In genomic region chr16:71412270-71413160, GRCh38 we compare ENCODE assay signal across 8 cellular contexts. TPM values are rescaled to one million over a fixed set of nuclear protein-coding genes. Genes with fewer than 3 reads are reported as not detected.
DNase-seq lines count a peak whose midpoint lies in the region; ATAC-seq and TF ChIP-seq lines count a peak whose summit lies in the region.

No MANE protein-coding gene starts in this region.

- no peak overlapping the region for H3K4me3 Mint-ChIP-seq in chondrocyte (ENCODE audit: unreplicated experiment)

- H3K36me3 Mint-ChIP-seq in chondrocyte (ENCODE audit: low read depth): no peaks in the 10 kb centered on the region

- TF ChIP-seq CTCF in chondrocyte (IDR thresholded peaks at IDR 0.05): peak; percentile 92

- peak; percentile 92 for DNase-seq in DMS 273 (lab: John Stamatoyannopoulos, UW; ENCODE audit: unreplicated experiment)
- DNase-seq in NCI-H345 treated with DMSO at 0.1 percent for 48 hours (lab: John Stamatoyannopoulos, UW; ENCODE audit: unreplicated experiment): peak; percentile 39
- DNase-seq in activated CD4-positive, alpha-beta T cell treated with anti-CD3 and anti-CD28 coated beads for 24 hours (ENCODE audit: low read depth in 2 of 2): peak; percentile 56 to 69
- DNase-seq in chondrocyte (ENCODE audit: low spot score): no peak
- peak; percentile 84 for DNase-seq in kidney tubule cell (ENCODE audit: low spot score)
- peak; percentile 61 for DNase-seq in stimulated activated CD4-positive, alpha-beta T cell treated with anti-CD3 and anti-CD28 coated beads, Interleukin-1b, Interleukin-23, amount 100 ng/mL, for 48 hours

- no peak overlapping the region for H3K27ac Mint-ChIP-seq in chondrocyte (ENCODE audit: unreplicated experiment)

- peaks cover 5% of the 10 kb centered on the region for H3K4me1 Mint-ChIP-seq in chondrocyte (ENCODE audit: low read depth)

- ATAC-seq in HG02678 (IDR thresholded peaks at IDR 0.05; ENCODE audit: unreplicated experiment) (peak; percentile 51), HG03460 (IDR thresholded peaks at IDR 0.05; ENCODE audit: unreplicated experiment) (no peak)

- peaks cover 3% of the 10 kb centered on the region for H3K9me3 Mint-ChIP-seq in chondrocyte (ENCODE audit: low read depth)

- H3K27me3 Mint-ChIP-seq in chondrocyte (ENCODE audit: low read depth): peaks cover 41% of the 10 kb centered on the region

RNA-seq across cellular contexts. Expression of gene TLE7, which starts 29.3 kb away (rescaled TPM):
- not detected in 3 replicates for total RNA-seq in chondrocyte

RNA-seq across cellular contexts. Expression of gene ZNF23, which starts 49.5 kb away (rescaled TPM):
- 8.6 to 10.4 TPM (median 8.8 TPM) in 3 replicates for total RNA-seq in chondrocyte

RNA-seq across cellular contexts. Expression of gene CALB2, which starts 54.0 kb away (rescaled TPM):
- 0.39 to 0.85 TPM in 2 of 3 replicates, not detected in the other for total RNA-seq in chondrocyte
